ENCODE assay signal across 8 cellular contexts in genomic region chr1:153404768-153405167, GRCh38. TPM values are rescaled to one million over a fixed set of nuclear protein-coding genes. Genes with fewer than 3 reads are reported as not detected.
DNase-seq lines count a peak whose midpoint lies in the region; TF ChIP-seq lines count a peak whose summit lies in the region.

No MANE protein-coding gene starts in this region.

- H3K56ac ChIP-seq in H9 (ENCODE audit: insufficient read length, low read depth, low read length), result no peak overlapping the region

- no peak overlapping the region for H4K8ac ChIP-seq in H9 (replicated peaks; ENCODE audit: insufficient read length, low read depth, low read length)

- peaks cover 3% of the 10 kb centered on the region; the same call in 1 of the 2 replicates for H3K4me1 ChIP-seq in H9 (ENCODE audit: insufficient read depth, low read length)

- TF ChIP-seq POLR2A in lower leg skin (IDR thresholded peaks at IDR 0.05), result no peak

- peaks cover 41% of the 10 kb centered on the region for H3K27me3 Mint-ChIP-seq in H9 (ENCODE audit: low read depth)
- peaks cover 11% of the 10 kb centered on the region for H3K27me3 Mint-ChIP-seq in T-helper 2 cell treated with Interferon-gamma antibody and Interleukin-4, amounts not matched to agents 5 μg/mL and 100 μg/mL, for 36 hours (ENCODE audit: low read depth)

- no peak overlapping the region for H3K4me3 Mint-ChIP-seq in H9
- no peak overlapping the region for H3K4me3 Mint-ChIP-seq in T-helper 2 cell treated with Interferon-gamma antibody and Interleukin-4, amounts not matched to agents 5 μg/mL and 100 μg/mL, for 36 hours

- H3K27me3 ChIP-seq in H9 (ENCODE audit: insufficient read depth, low read length), result no peaks in the 10 kb centered on the region

- TF ChIP-seq CTCF in AG09309 (IDR thresholded peaks at IDR 0.05; ENCODE audit: control insufficient read depth, insufficient read depth, low read depth, low read length, missing control alignments), result peak; percentile 45
- peak; percentile 82 for TF ChIP-seq CTCF in H9 (conservative IDR thresholded peaks at IDR 0.05)
- no peak for TF ChIP-seq CTCF in lower leg skin (IDR thresholded peaks at IDR 0.05)

- no peaks in the 10 kb centered on the region for H3K79me1 ChIP-seq in H9 (ENCODE audit: insufficient read depth, low read depth, low read length, poor library complexity, severe bottlenecking)

- H2BK15ac ChIP-seq in H9 (ENCODE audit: low read depth, low read length), result no peak overlapping the region

- H3K79me2 ChIP-seq in H9 (ENCODE audit: insufficient read depth, low read length), result no peaks in the 10 kb centered on the region

- no peaks in the 10 kb centered on the region for H4K20me1 ChIP-seq in H9 (ENCODE audit: control insufficient read depth, insufficient read depth, insufficient read length)

- in situ Hi-C loops in T47D (cut with HindIII; ENCODE audit: low pct_unique_long_range_greater_than_20kb, low sequenced_read_pairs), result no loop called here

- H3K4me2 ChIP-seq in H9 (ENCODE audit: insufficient read depth, insufficient read length, low read length), result no peak overlapping the region

- no peaks in the 10 kb centered on the region for H3K23me2 ChIP-seq in H9 (ENCODE audit: insufficient read length, low read depth, low read length, poor library complexity, severe bottlenecking)

- WGBS in H9 (ENCODE audit: extremely low coverage, insufficient read length, low lambda C conversion rate), result no CpG with 5 or more reads among the region's 15 CpGs
- 31 to 36% methylated on average over 15 of the region's 15 CpGs for WGBS in lower leg skin, 2 donors

- H2BK5ac ChIP-seq in H9 (ENCODE audit: insufficient read length, low read length), result no peak overlapping the region

- H3K18ac ChIP-seq in H9 (ENCODE audit: insufficient read length, low read depth, low read length), result no peak overlapping the region

- H3K27ac Mint-ChIP-seq in H9, result no peak overlapping the region
- H3K27ac Mint-ChIP-seq in T-helper 2 cell treated with Interferon-gamma antibody and Interleukin-4, amounts not matched to agents 5 μg/mL and 100 μg/mL, for 36 hours, result no peak overlapping the region

- DNase-seq in AG09309 (ENCODE audit: low read depth) (no peak), H9 (peak; percentile 73), T47D (ENCODE audit: low read depth in 1 of 2, low spot score in 1 of 2) (peak; percentile 45 to 73), lower leg skin (ENCODE audit: low spot score in 2 of 2) (peak; percentile 21 to 89), DMS153 treated with DMSO at 0.1 percent for 48 hours (lab: John Stamatoyannopoulos, UW; ENCODE audit: unreplicated experiment) (no peak), NCI-H345 treated with DMSO at 0.1 percent for 48 hours (lab: John Stamatoyannopoulos, UW; ENCODE audit: unreplicated experiment) (no peak)
- DNase-seq in T-helper 2 cell treated with Interferon-gamma antibody and Interleukin-4, amounts not matched to agents 5 μg/mL and 100 μg/mL, for 36 hours (ENCODE audit: low spot score), result peak; percentile 23
- peak; percentile 8 to 56 (median 20) for DNase-seq in stimulated activated naive CD4-positive, alpha-beta T cell (lab: John Stamatoyannopoulos, UW)

- peaks cover 6 to 7% of the 10 kb centered on the region in 2 experiments for H3K9me3 Mint-ChIP-seq in H9
- H3K9me3 Mint-ChIP-seq in T-helper 2 cell treated with Interferon-gamma antibody and Interleukin-4, amounts not matched to agents 5 μg/mL and 100 μg/mL, for 36 hours, result no peaks in the 10 kb centered on the region

- H3K9ac ChIP-seq in H9 (ENCODE audit: extremely low read depth, insufficient read length, low read length), result no peak overlapping the region

- H2AK5ac ChIP-seq in H9 (ENCODE audit: insufficient read length, low read length), result no peak overlapping the region

- intact Hi-C loops in lower leg skin (cut with DNase I; ENCODE audit: low total_unique reads), result no loop called here

- no peak overlapping the region for H4K5ac ChIP-seq in H9 (ENCODE audit: insufficient read length, low read depth, low read length)

- H3T11ph ChIP-seq in H9 (ENCODE audit: low read length), result no peak overlapping the region

- no peak overlapping the region for H2AFZ ChIP-seq in H9 (ENCODE audit: low read length)

- no peak overlapping the region for H3K27ac ChIP-seq in H9 (ENCODE audit: insufficient read length, low read depth, low read length)

- no peak overlapping the region for H2BK120ac ChIP-seq in H9 (ENCODE audit: low read depth, low read length, poor library complexity, severe bottlenecking)

- H4K91ac ChIP-seq in H9 (ENCODE audit: insufficient read length, low read depth, low read length), result no peak overlapping the region

- no peaks in the 10 kb centered on the region for H3K9me3 ChIP-seq in H9 (ENCODE audit: control insufficient read depth, low read depth, low read length)

- peaks cover 7 to 24% of the 10 kb centered on the region in 2 experiments; a peak in 3 of 4 replicates for H3K4me1 Mint-ChIP-seq in H9
- peaks cover 2% of the 10 kb centered on the region for H3K4me1 Mint-ChIP-seq in T-helper 2 cell treated with Interferon-gamma antibody and Interleukin-4, amounts not matched to agents 5 μg/mL and 100 μg/mL, for 36 hours (ENCODE audit: low read depth)

- H3K4me3 ChIP-seq in AG09309 (ENCODE audit: control insufficient read depth, low read depth, low read length) (no peak overlapping the region), lower leg skin (ENCODE audit: low read depth, poor library complexity, severe bottlenecking) (no peak overlapping the region)

- H2BK12ac ChIP-seq in H9 (ENCODE audit: insufficient read length, low read depth, low read length), result no peak overlapping the region

- H2BK20ac ChIP-seq in H9 (ENCODE audit: low read depth, low read length, poor library complexity, severe bottlenecking), result no peak overlapping the region

- no peak overlapping the region for H3K23ac ChIP-seq in H9 (ENCODE audit: insufficient read length, low read depth, low read length)

- no peak overlapping the region for H3K4ac ChIP-seq in H9 (ENCODE audit: low read depth, low read length)

- H3K36me3 Mint-ChIP-seq in H9 (ENCODE audit: insufficient read depth in 1 of 3, low read depth in 3 of 3), result peaks cover 0 to 3% (median 0%) of the 10 kb centered on the region in 3 experiments; a peak in 3 of 7 replicates
- no peaks in the 10 kb centered on the region for H3K36me3 Mint-ChIP-seq in T-helper 2 cell treated with Interferon-gamma antibody and Interleukin-4, amounts not matched to agents 5 μg/mL and 100 μg/mL, for 36 hours (ENCODE audit: low read depth)

- H3K14ac ChIP-seq in H9 (ENCODE audit: insufficient read depth, low read length), result no peak overlapping the region

RNA-seq across cellular contexts. Expression of gene S100A7A, which starts 11.6 kb away (rescaled TPM):
- total RNA-seq in H9 (2021) (not detected in 2 replicates), lower leg skin (not detected)

RNA-seq across cellular contexts. Expression of gene S100A8, which starts 13.9 kb away (rescaled TPM):
- total RNA-seq in H9 (2021) (not detected in 2 replicates), lower leg skin (10 to 100 TPM in 1 of 4 donors, 1 to 10 TPM in 3; 1.3 to 14.3 (median 6.0) TPM)

RNA-seq across cellular contexts. Expression of gene S100A12, which starts 29.3 kb away (rescaled TPM):
- not detected in 2 replicates for total RNA-seq in H9 (2021)
- total RNA-seq in lower leg skin, result 1 to 10 TPM in 1 of 4 donors, not detected in 3; 2.0 TPM

RNA-seq across cellular contexts. Expression of gene S100A9, which starts 47.1 kb away (rescaled TPM):
- not detected in 2 replicates for total RNA-seq in H9 (2021)
- total RNA-seq in lower leg skin, result 10 to 100 TPM; 21.6 to 53.2 (median 31.3) TPM

RNA-seq across cellular contexts. Expression of gene S100A7, which starts 55.7 kb away (rescaled TPM):
- total RNA-seq in H9 (2021) (not detected in 2 replicates), lower leg skin (10 to 100 TPM; 12.2 to 46.8 (median 31.3) TPM)

Comparison
In these comparisons a context has a peak if more than half of its experiments do, and no peak if none do; other contexts are left out.
1. DNase-seq: peak in H9 (single experiment), T-helper 2 cell treated with Interferon-gamma antibody and Interleukin-4, amounts not matched to agents 5 μg/mL and 100 μg/mL, for 36 hours (single experiment), T47D (2 of 2), lower leg skin (2 of 2) and stimulated activated naive CD4-positive, alpha-beta T cell (6 of 6); none in AG09309 (single experiment), DMS153 treated with DMSO at 0.1 percent for 48 hours (single experiment) and NCI-H345 treated with DMSO at 0.1 percent for 48 hours (single experiment).
2. CTCF ChIP-seq: peak in AG09309 (single experiment) and H9 (single experiment); none in lower leg skin (0 of 3).